In genomic region chr5:72338810-72339209, GRCh38 we compare ENCODE assay signal across 27 cellular contexts.
"Had no signal": no experiment of that assay in that cellular context is flagged by ENCODE, and none has a peak within 500 bp of the region (broad histone marks: within the 10 kb centered on the region; RNA-seq: fewer than 3 reads in every experiment).

No MANE protein-coding gene starts in this region.

- H3K9me3 ChIP-seq: gastroesophageal sphincter, left lung, lower lobe of right lung, psoas muscle, testis, transverse colon had no signal

- FAIRE-seq: endometrium, urothelium cell line had no signal

- H2AFZ ChIP-seq: parathyroid adenoma had no signal

- H3K79me2 ChIP-seq: parathyroid adenoma had no signal

- H3K4me1 Mint-ChIP-seq: memory B cell; stimulated activated naive B cell treated with anti-CD40 and anti-IgM and Interleukin-4, amounts not matched to agents 10 μg/mL and 1 μg/mL and 100 μg/mL, for 72 hours; stimulated activated naive CD8-positive, alpha-beta T cell treated with anti-CD3 and anti-CD28 coated beads, Interleukin-15, amount 100 ng/mL, for 72 hours had no signal

- H3K4me3 ChIP-seq: dorsolateral prefrontal cortex, gastroesophageal sphincter, left lung, lower lobe of right lung, psoas muscle, skin epidermis, testis, transverse colon had no signal

- H3K4me3 Mint-ChIP-seq: memory B cell; natural killer cell treated with Interleukin-12 subunit alpha and Interleukin-12 subunit beta and Interleukin-15 and Interleukin-18, amount 100 ng/mL, for 72 hours; stimulated activated naive B cell treated with anti-CD40 and anti-IgM and Interleukin-4, amounts not matched to agents 10 μg/mL and 1 μg/mL and 100 μg/mL, for 72 hours; stimulated activated naive CD8-positive, alpha-beta T cell treated with anti-CD3 and anti-CD28 coated beads, Interleukin-15, amount 100 ng/mL, for 72 hours had no signal

- H3K27me3 Mint-ChIP-seq: memory B cell; natural killer cell treated with Interleukin-12 subunit alpha and Interleukin-12 subunit beta and Interleukin-15 and Interleukin-18, amount 100 ng/mL, for 72 hours; stimulated activated naive B cell treated with anti-CD40 and anti-IgM and Interleukin-4, amounts not matched to agents 10 μg/mL and 1 μg/mL and 100 μg/mL, for 72 hours; stimulated activated naive CD8-positive, alpha-beta T cell treated with anti-CD3 and anti-CD28 coated beads, Interleukin-15, amount 100 ng/mL, for 72 hours had no signal

- H3K27ac Mint-ChIP-seq: memory B cell; natural killer cell treated with Interleukin-12 subunit alpha and Interleukin-12 subunit beta and Interleukin-15 and Interleukin-18, amount 100 ng/mL, for 72 hours; stimulated activated naive B cell treated with anti-CD40 and anti-IgM and Interleukin-4, amounts not matched to agents 10 μg/mL and 1 μg/mL and 100 μg/mL, for 72 hours; stimulated activated naive CD8-positive, alpha-beta T cell treated with anti-CD3 and anti-CD28 coated beads, Interleukin-15, amount 100 ng/mL, for 72 hours had no signal

- DNase-seq: cortex of kidney; dorsolateral prefrontal cortex; effector memory CD4-positive, alpha-beta T cell; foreskin fibroblast; glutamatergic neuron; islet precursor cell; left lung; lower lobe of right lung; midbrain; occipital lobe; psoas muscle; retina; stimulated activated CD4-positive, alpha-beta T cell treated with anti-CD3 and anti-CD28 coated beads, Interleukin-2, amount 100 ng/mL, for 24 hours; stimulated activated CD4-positive, alpha-beta T cell treated with anti-CD3 and anti-CD28 coated beads, Interleukin-4, amount 100 ng/mL, for 4 hours; stimulated activated naive B cell treated with anti-CD40 and anti-IgM and Interleukin-4, amounts not matched to agents 10 μg/mL and 1 μg/mL and 100 μg/mL, for 72 hours; stimulated activated naive CD8-positive, alpha-beta T cell treated with anti-CD3 and anti-CD28 coated beads, Interleukin-15, amount 100 ng/mL, for 72 hours; testis; transverse colon had no signal

- H3K27me3 ChIP-seq: dorsolateral prefrontal cortex, gastroesophageal sphincter, left lung, testis, transverse colon had no signal

- H3K9ac ChIP-seq: parathyroid adenoma had no signal

- H3K27ac ChIP-seq: dorsolateral prefrontal cortex, gastroesophageal sphincter, left lung, lower lobe of right lung, parathyroid adenoma, psoas muscle, testis, transverse colon had no signal

- H3K4me1 ChIP-seq: gastroesophageal sphincter, left lung, lower lobe of right lung, parathyroid adenoma, psoas muscle, testis, transverse colon had no signal

- ATAC-seq: esophagus mucosa; gastroesophageal sphincter; left lung; lower lobe of right lung; natural killer cell treated with Interleukin-12 subunit alpha and Interleukin-12 subunit beta and Interleukin-15 and Interleukin-18, amount 100 ng/mL, for 72 hours; psoas muscle; sciatic nerve; stimulated activated naive B cell treated with anti-CD40 and anti-IgM and Interleukin-4, amounts not matched to agents 10 μg/mL and 1 μg/mL and 100 μg/mL, for 72 hours; stimulated activated naive CD8-positive, alpha-beta T cell treated with anti-CD3 and anti-CD28 coated beads, Interleukin-15, amount 100 ng/mL, for 72 hours had no signal

- H3K9me3 Mint-ChIP-seq: memory B cell; natural killer cell treated with Interleukin-12 subunit alpha and Interleukin-12 subunit beta and Interleukin-15 and Interleukin-18, amount 100 ng/mL, for 72 hours; stimulated activated naive B cell treated with anti-CD40 and anti-IgM and Interleukin-4, amounts not matched to agents 10 μg/mL and 1 μg/mL and 100 μg/mL, for 72 hours; stimulated activated naive CD8-positive, alpha-beta T cell treated with anti-CD3 and anti-CD28 coated beads, Interleukin-15, amount 100 ng/mL, for 72 hours had no signal
